Comparison of ENCODE assay signal across 27 cellular contexts in genomic region chr11:37509471-37509870, GRCh38.
"Had no signal": no experiment of that assay in that cellular context is flagged by ENCODE, and none has a peak within 500 bp of the region (broad histone marks: within the 10 kb centered on the region; RNA-seq: fewer than 3 reads in every experiment).

No MANE protein-coding gene starts in this region.

- H3K4me1 Mint-ChIP-seq: activated CD4-positive, alpha-beta memory T cell treated with anti-CD3 and anti-CD28 coated beads, Interleukin-2, amount 10 ng/mL, durations not matched to agents 7 days and 5 days; activated CD4-positive, alpha-beta T cell treated with anti-CD3 and anti-CD28 coated beads, Interleukin-2, amount 10 ng/mL, durations not matched to agents 24 days and 14 days; activated T-helper 17 cell treated with anti-CD3 and anti-CD28 coated beads, Interleukin-2, amount 50 U/mL, for 72 hours had no signal

- H3K27ac Mint-ChIP-seq: activated CD4-positive, alpha-beta memory T cell treated with anti-CD3 and anti-CD28 coated beads, Interleukin-2, amount 10 ng/mL, durations not matched to agents 7 days and 5 days; activated CD4-positive, alpha-beta T cell treated with anti-CD3 and anti-CD28 coated beads, Interleukin-2, amount 10 ng/mL, durations not matched to agents 24 days and 14 days; activated naive CD4-positive, alpha-beta T cell treated with anti-CD3 and anti-CD28 coated beads for 36 hours; activated naive CD8-positive, alpha-beta T cell; activated T-helper 17 cell treated with anti-CD3 and anti-CD28 coated beads, Interleukin-2, amount 50 U/mL, for 72 hours; brain; T-helper 1 cell treated with Interleukin-12 subunit alpha and Interleukin-12 subunit beta and Interleukin-4 antibody, amounts not matched to agents 30 μg/mL and 1 μg/mL, for 36 hours had no signal

- FAIRE-seq: astrocyte had no signal

- DNase-seq: activated CD4-positive, alpha-beta memory T cell treated with anti-CD3 and anti-CD28 coated beads, Interleukin-2, amount 10 ng/mL, durations not matched to agents 7 days and 5 days; activated CD4-positive, alpha-beta T cell treated with anti-CD3 and anti-CD28 coated beads, Interleukin-2, amount 10 ng/mL, durations not matched to agents 24 days and 14 days; activated CD4-positive, CD25-positive, alpha-beta regulatory T cell treated with anti-CD3 and anti-CD28 coated beads, Interleukin-2, amount 50 U/mL, for 72 hours; activated gamma-delta T cell; activated naive CD4-positive, alpha-beta T cell treated with anti-CD3 and anti-CD28 coated beads for 36 hours; activated T-cell treated with anti-CD3 and anti-CD28 coated beads for 4 hours; activated T-cell treated with anti-CD3 and anti-CD28 coated beads, Interleukin-2, amount 50 U/mL, for 48 hours; amygdala; cerebellar nuclear complex; KG1; NCI-H1092 treated with DMSO at 0.1 percent for 48 hours; NCI-H1417 treated with DMSO at 0.1 percent for 48 hours; NCI-H1694; NCI-H2029; NCI-H2107; NCI-H2171 treated with DMSO at 0.1 percent for 48 hours; NCI-H345; NCI-H510A; NCI-H526 treated with DMSO at 0.1 percent for 48 hours; NCI-H82; Peyer's patch; SHP77 treated with DMSO at 0.1 percent for 48 hours had no signal

- H3K4me3 ChIP-seq: Peyer's patch had no signal

- H3K9me3 Mint-ChIP-seq: activated CD4-positive, alpha-beta T cell treated with anti-CD3 and anti-CD28 coated beads, Interleukin-2, amount 10 ng/mL, durations not matched to agents 24 days and 14 days; brain had no signal

- H3K27me3 Mint-ChIP-seq: activated CD4-positive, alpha-beta memory T cell treated with anti-CD3 and anti-CD28 coated beads, Interleukin-2, amount 10 ng/mL, durations not matched to agents 7 days and 5 days; activated CD4-positive, alpha-beta T cell treated with anti-CD3 and anti-CD28 coated beads, Interleukin-2, amount 10 ng/mL, durations not matched to agents 24 days and 14 days; activated naive CD8-positive, alpha-beta T cell; activated T-helper 17 cell treated with anti-CD3 and anti-CD28 coated beads, Interleukin-2, amount 50 U/mL, for 72 hours had no signal

- H3K36me3 Mint-ChIP-seq: activated naive CD8-positive, alpha-beta T cell; brain had no signal

- H3K4me3 Mint-ChIP-seq: activated CD4-positive, alpha-beta memory T cell treated with anti-CD3 and anti-CD28 coated beads, Interleukin-2, amount 10 ng/mL, durations not matched to agents 7 days and 5 days; activated CD4-positive, alpha-beta T cell treated with anti-CD3 and anti-CD28 coated beads, Interleukin-2, amount 10 ng/mL, durations not matched to agents 24 days and 14 days; activated naive CD4-positive, alpha-beta T cell treated with anti-CD3 and anti-CD28 coated beads for 36 hours; activated naive CD8-positive, alpha-beta T cell; activated T-helper 17 cell treated with anti-CD3 and anti-CD28 coated beads, Interleukin-2, amount 50 U/mL, for 72 hours; brain; T-helper 1 cell treated with Interleukin-12 subunit alpha and Interleukin-12 subunit beta and Interleukin-4 antibody, amounts not matched to agents 30 μg/mL and 1 μg/mL, for 36 hours had no signal
